Comparison of ENCODE assay signal across 10 cellular contexts in genomic region chr5:154384480-154385235, GRCh38.
A peak's percentile ranks its signal among the peaks of the same experiment; 100 is the strongest.
DNase-seq lines count a peak whose midpoint lies in the region; ATAC-seq, FAIRE-seq and TF ChIP-seq lines count a peak whose summit lies in the region.
"Had no signal": no experiment of that assay in that cellular context is flagged by ENCODE, and none has a peak within 500 bp of the region (broad histone marks: within the 10 kb centered on the region; RNA-seq: fewer than 3 reads in every experiment).

No MANE protein-coding gene starts in this region.

- H3K4me3 Mint-ChIP-seq in T-helper 17 cell = no peak overlapping the region

- TF ChIP-seq CTCF in A549 (IDR thresholded peaks at IDR 0.05) (no peak), hepatocyte (IDR thresholded peaks at IDR 0.05; ENCODE audit: poor library complexity) (no peak)

- H3K27me3 Mint-ChIP-seq in T-helper 17 cell = no peaks in the 10 kb centered on the region

- POLR2A ChIA-PET in A549 (lab: Yijun Ruan, JAX) = no interaction called here

- no peaks in the 10 kb centered on the region for H3K36me3 ChIP-seq in hepatocyte (replicated peaks; ENCODE audit: insufficient read depth, low read depth)

- no peak for TF ChIP-seq POLR2A in A549 (IDR thresholded peaks at IDR 0.05; ENCODE audit: low read length)

- H3K27me3 ChIP-seq in hepatocyte = no peaks in the 10 kb centered on the region
- H3K27me3 ChIP-seq: adrenal gland had no signal

- TF ChIP-seq RAD21 in A549 (conservative IDR thresholded peaks at IDR 0.05 in 1 of 2, IDR thresholded peaks at IDR 0.05 in 1 of 2) = no peak

- peaks cover 3% of the 10 kb centered on the region for H3K4me1 Mint-ChIP-seq in T-helper 17 cell

- no peaks in the 10 kb centered on the region for H3K79me2 ChIP-seq in hepatocyte

- ATAC-seq in A549 (peak; percentile 13 to 36; a peak in 2 of 6 replicates), GM19043 (IDR thresholded peaks at IDR 0.05; ENCODE audit: low read depth, unreplicated experiment) (peak; percentile 99), HG03039 (IDR thresholded peaks at IDR 0.05; ENCODE audit: unreplicated experiment) (peak; percentile 97), T-helper 17 cell (peak; percentile 75)

- FAIRE-seq in A549 (lab: Jason Lieb, UNC) = no peak

- H3K4me3 ChIP-seq in A549 (no peak overlapping the region), hepatocyte (no peak overlapping the region)
- H3K4me3 ChIP-seq: adrenal gland had no signal

- peaks cover 15% of the 10 kb centered on the region for H3K36me3 Mint-ChIP-seq in T-helper 17 cell (ENCODE audit: low read depth)

- 74% methylated on average over 9 of the region's 9 CpGs for WGBS in A549 (ENCODE audit: missing lambda C conversion rate)
- WGBS in hepatocyte (ENCODE audit: low lambda C conversion rate, missing lambda C conversion rate) = 50% methylated on average over 9 of the region's 9 CpGs

- DNase-seq in A549 (ENCODE audit: low read depth in 1 of 2, low spot score in 1 of 2) = no peak
- DNase-seq in T-helper 17 cell = no peak
- DNase-seq in hepatocyte (ENCODE audit: low spot score) = no peak
- no peak for DNase-seq in islet precursor cell
- no peak for DNase-seq in AG08396 (ENCODE audit: low spot score)
- DNase-seq in hepatic stellate cell (ENCODE audit: low spot score) = no peak
- DNase-seq: NCI-H82 had no signal

- H3K27ac ChIP-seq in A549 (peak overlapping the region in 1 of 2 experiments; percentile 19; a peak in 2 of 6 replicates), hepatocyte (no peak overlapping the region)
- H3K27ac ChIP-seq: adrenal gland had no signal

- H3K4me2 ChIP-seq in A549 (no peak overlapping the region), hepatocyte (no peak overlapping the region)

- H3K4me1 ChIP-seq in A549 (peaks cover 28% of the 10 kb centered on the region; the same call in 2 of the 3 replicates), hepatocyte (ENCODE audit: insufficient read depth) (peaks cover 13% of the 10 kb centered on the region)
- H3K4me1 ChIP-seq: adrenal gland had no signal

- no peak overlapping the region for H2AFZ ChIP-seq in hepatocyte

- H3K27ac Mint-ChIP-seq in T-helper 17 cell = no peak overlapping the region

- H3K9me2 ChIP-seq in hepatocyte (replicated peaks; ENCODE audit: insufficient read depth) = no peaks in the 10 kb centered on the region

- TF ChIP-seq EP300 in A549 (IDR thresholded peaks at IDR 0.05) = no peak

- no peaks in the 10 kb centered on the region for H4K20me1 ChIP-seq in hepatocyte (ENCODE audit: insufficient read depth, poor library complexity, severe bottlenecking)

- CTCF ChIA-PET in A549 (lab: Yijun Ruan, JAX) = interaction anchor here (1.6 to 3.5 kb wide), 2 partner anchors 11 to 20 kb away, joined by 5 to 23 read pairs; no protein-coding TSS in a partner anchor

- H3K9me3 ChIP-seq in A549 = no peaks in the 10 kb centered on the region
- no peaks in the 10 kb centered on the region for H3K9me3 ChIP-seq in T-helper 17 cell (ENCODE audit: control insufficient read depth, low read length, poor library complexity, severe bottlenecking)
- no peaks in the 10 kb centered on the region for H3K9me3 ChIP-seq in hepatocyte (ENCODE audit: low read depth)
- H3K9me3 ChIP-seq: adrenal gland had no signal

TF ChIP-seq in A549, 52 proteins besides CTCF, POLR2A, EP300 and RAD21:
- TF ChIP-seq MAFK (IDR thresholded peaks at IDR 0.05; ENCODE audit: partially characterized antibody) (peak; percentile 36), ZSCAN20 (CRISPR knock-in tag; IDR thresholded peaks at IDR 0.05) (no peak)

Comparison
In these comparisons a context has a peak if more than half of its experiments do, and no peak if none do; other contexts are left out.
1. ATAC-seq: peak in every context shown above with its lines; median percentile 99 in GM19043; 97 in HG03039; 75 in T-helper 17 cell; 24 in A549.